In the genomic region with DNA sequence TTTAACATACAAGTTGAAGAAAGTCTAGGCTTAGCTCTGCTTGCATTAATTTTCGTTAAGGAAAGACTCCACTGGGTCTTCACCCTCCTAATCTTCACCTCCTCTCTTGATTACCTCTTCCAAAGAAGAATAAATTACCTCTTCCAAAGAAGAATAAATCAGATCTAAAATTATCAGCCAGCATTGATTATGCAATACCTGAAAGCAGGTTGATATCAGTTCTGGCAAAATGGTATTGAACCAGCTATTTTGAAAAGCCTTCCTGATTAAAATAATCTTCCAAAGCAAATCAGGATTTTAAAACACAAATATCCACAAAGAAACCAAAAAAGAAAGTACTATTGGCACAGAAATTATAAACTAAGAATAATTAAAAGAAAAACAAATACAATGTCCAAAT, we compare ENCODE assay signal across 2 cellular contexts.
TF ChIP-seq lines count a peak whose summit lies in the region.

No MANE protein-coding gene starts in this region.

TF ChIP-seq in IMR-90, 13 proteins besides CTCF, POLR2A, EP300 and RAD21:
- TF ChIP-seq CEBPB (IDR thresholded peaks at IDR 0.05; ENCODE audit: low read depth, low read length) = peak; percentile 72
- TF ChIP-seq RCOR1 (IDR thresholded peaks at IDR 0.05; ENCODE audit: insufficient replicate concordance, low read length) = no peak

TF ChIP-seq in H1, 55 proteins besides CTCF, POLR2A, EP300 and RAD21:
- TF ChIP-seq CEBPB (IDR thresholded peaks at IDR 0.05; ENCODE audit: low read depth, low read length) = peak; percentile 25; the same call in 1 of the 2 replicates
- TF ChIP-seq HDAC6 (IDR thresholded peaks at IDR 0.05; ENCODE audit: low read depth, low read length) = no peak
